ENCODE assay signal across 8 cellular contexts in the genomic region with DNA sequence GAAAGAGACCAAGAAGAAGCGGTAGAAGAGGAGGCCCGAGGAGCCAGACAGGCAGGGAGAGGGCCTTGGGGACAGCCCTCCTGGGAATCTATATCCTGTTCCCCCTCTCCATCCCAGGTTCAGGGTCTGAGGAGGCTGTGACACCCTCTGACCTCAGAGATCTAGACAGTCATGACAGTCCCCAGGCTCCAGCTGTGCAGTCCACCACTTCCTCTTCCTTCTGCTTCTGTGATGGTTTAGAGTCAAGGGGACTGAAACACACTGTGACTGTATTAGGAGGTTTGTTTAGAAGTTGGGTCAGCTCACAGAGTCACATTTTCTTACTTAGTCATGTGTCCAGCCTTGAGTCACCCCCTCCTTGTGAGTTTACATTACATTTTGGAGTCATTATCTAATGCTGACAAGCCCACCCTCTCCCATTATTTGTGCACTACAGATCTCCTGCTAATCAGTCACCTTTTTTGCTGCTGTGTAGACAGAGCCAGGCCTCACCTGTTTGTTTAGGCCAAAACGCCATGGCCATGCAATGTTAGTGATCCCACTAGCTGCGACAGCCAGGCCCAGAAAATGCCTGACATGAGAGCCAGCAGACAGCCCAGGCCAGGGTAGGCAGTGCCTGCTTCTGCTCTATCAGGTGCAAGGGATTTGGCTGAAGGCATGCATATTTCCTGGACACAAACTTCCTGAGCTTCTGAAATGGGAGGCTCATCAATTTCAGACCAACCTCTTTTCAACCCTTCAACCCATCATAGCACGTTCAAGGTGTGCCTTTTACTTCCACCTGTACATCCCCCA. TPM values are rescaled to one million over a fixed set of nuclear protein-coding genes. Genes with fewer than 3 reads are reported as not detected.
DNase-seq lines count a peak whose midpoint lies in the region; ATAC-seq and TF ChIP-seq lines count a peak whose summit lies in the region.

No MANE protein-coding gene starts in this region.

- no peaks in the 10 kb centered on the region for H3K27me3 ChIP-seq in hepatocyte

- TF ChIP-seq CTCF in hepatocyte (IDR thresholded peaks at IDR 0.05; ENCODE audit: poor library complexity): no peak

- WGBS in hepatocyte (ENCODE audit: low lambda C conversion rate, missing lambda C conversion rate): 75% methylated on average over 5 of the region's 5 CpGs

- no peak overlapping the region for H3K4me2 ChIP-seq in hepatocyte

- ATAC-seq in activated naive CD4-positive, alpha-beta T cell treated with anti-CD3 and anti-CD28 coated beads, Interleukin-2, amount 50 U/mL, for 72 hours: peak; percentile 80 to 94
- peak; percentile 99 for ATAC-seq in HG02870 (IDR thresholded peaks at IDR 0.05; ENCODE audit: unreplicated experiment)

- no peaks in the 10 kb centered on the region for H3K9me3 ChIP-seq in hepatocyte (ENCODE audit: low read depth)

- H3K4me1 ChIP-seq in hepatocyte (ENCODE audit: insufficient read depth): peaks cover 35% of the 10 kb centered on the region

- H3K9me3 Mint-ChIP-seq in activated naive CD4-positive, alpha-beta T cell treated with anti-CD3 and anti-CD28 coated beads, Interleukin-2, amount 50 U/mL, for 72 hours: peaks cover 12 to 18% of the 10 kb centered on the region in 2 donors

- H3K36me3 ChIP-seq in hepatocyte (replicated peaks; ENCODE audit: insufficient read depth, low read depth): no peaks in the 10 kb centered on the region

- no peak overlapping the region for H2AFZ ChIP-seq in hepatocyte

- H3K79me2 ChIP-seq in hepatocyte: peaks cover 73% of the 10 kb centered on the region

- H3K36me3 Mint-ChIP-seq in activated naive CD4-positive, alpha-beta T cell treated with anti-CD3 and anti-CD28 coated beads, Interleukin-2, amount 50 U/mL, for 72 hours: peaks cover 36 to 44% of the 10 kb centered on the region in 2 donors

- no peak for DNase-seq in activated naive CD4-positive, alpha-beta T cell treated with anti-CD3 and anti-CD28 coated beads, Interleukin-2, amount 50 U/mL, for 72 hours (ENCODE audit: low spot score in 2 of 2)
- no peak for DNase-seq in activated naive CD4-positive, alpha-beta T cell treated with Interleukin-2 at 50 U/mL for 16 hours
- DNase-seq in OCI-M1 (lab: John Stamatoyannopoulos, UW) (peak; percentile 21), hepatocyte (ENCODE audit: low spot score) (peak; percentile 39), SHP77 (lab: John Stamatoyannopoulos, UW) (no peak), DMS 273 (lab: John Stamatoyannopoulos, UW; ENCODE audit: unreplicated experiment) (no peak)
- DNase-seq in activated CD4-positive, alpha-beta T cell treated with anti-CD3 and anti-CD28 coated beads, Interleukin-2, amount 50 U/mL, for 48 hours: no peak

- H3K27ac ChIP-seq in hepatocyte: peak overlapping the region; percentile 92

- H3K27ac Mint-ChIP-seq in activated naive CD4-positive, alpha-beta T cell treated with anti-CD3 and anti-CD28 coated beads, Interleukin-2, amount 50 U/mL, for 72 hours: peak overlapping the region in 1 of 2 donors; percentile 4

- no peaks in the 10 kb centered on the region for H3K9me2 ChIP-seq in hepatocyte (replicated peaks; ENCODE audit: insufficient read depth)

- no peaks in the 10 kb centered on the region for H4K20me1 ChIP-seq in hepatocyte (ENCODE audit: insufficient read depth, poor library complexity, severe bottlenecking)

- no peak overlapping the region for H3K4me3 ChIP-seq in hepatocyte

RNA-seq across cellular contexts. Expression of a gene that starts 26.0 kb away (rescaled TPM):
- 10 to 100 TPM; 12.3 to 20.6 TPM for total RNA-seq in activated naive CD4-positive, alpha-beta T cell treated with anti-CD3 and anti-CD28 coated beads, Interleukin-2, amount 50 U/mL, for 72 hours
- total RNA-seq in hepatocyte: 91.4 and 98.1 TPM in 2 replicates
- 37.5 and 52.0 TPM in 2 replicates for polyA plus RNA-seq in hepatocyte

Comparison
In these comparisons a context has a peak if more than half of its experiments do, and no peak if none do; other contexts are left out.
1. DNase-seq: peak in OCI-M1 (single experiment) and hepatocyte (single experiment); none in activated naive CD4-positive, alpha-beta T cell treated with anti-CD3 and anti-CD28 coated beads, Interleukin-2, amount 50 U/mL, for 72 hours (0 of 2), activated naive CD4-positive, alpha-beta T cell treated with Interleukin-2 at 50 U/mL for 16 hours (single experiment), SHP77 (0 of 2), activated CD4-positive, alpha-beta T cell treated with anti-CD3 and anti-CD28 coated beads, Interleukin-2, amount 50 U/mL, for 48 hours (0 of 2) and DMS 273 (single experiment).